1 cellular context compared by ENCODE assay signal in the genomic region with DNA sequence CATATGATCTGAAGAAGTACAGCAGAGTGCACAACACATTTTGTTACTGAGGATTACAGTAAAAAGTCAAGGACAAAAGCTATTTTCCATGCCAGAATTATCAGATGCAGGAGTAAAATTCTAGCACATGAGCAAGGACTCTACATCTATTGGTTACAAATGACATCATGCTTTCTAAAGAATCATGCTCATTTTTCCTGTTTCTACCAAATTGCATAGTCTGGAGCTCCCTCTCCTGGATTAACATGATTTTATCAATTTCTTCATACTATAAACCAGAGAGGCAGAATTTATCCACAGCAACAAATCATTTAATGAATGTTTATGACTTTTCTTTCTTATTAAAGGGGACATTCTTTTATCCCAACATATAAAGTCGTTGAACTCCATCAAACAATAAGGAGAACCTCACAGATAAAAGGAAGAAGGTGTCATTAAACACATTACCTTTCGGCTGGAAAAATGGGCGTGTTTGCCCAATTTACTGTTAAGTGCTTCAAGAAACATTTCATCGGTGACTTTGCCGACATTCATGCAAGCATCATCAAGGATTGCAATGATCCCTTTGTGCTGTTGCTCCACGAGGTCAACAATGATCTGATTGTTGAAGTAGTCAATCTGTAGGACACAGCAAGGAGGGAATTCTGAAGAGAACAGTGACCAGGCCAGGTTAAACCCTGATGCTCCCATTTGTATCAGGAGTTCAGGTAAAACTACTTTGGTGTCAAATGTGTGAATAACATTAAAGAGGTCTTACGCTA.
TF ChIP-seq lines count a peak whose summit lies in the region.

No MANE protein-coding gene starts in this region.

TF ChIP-seq in HepG2, 621 proteins besides CTCF, POLR2A, EP300 and RAD21 (continued from another document):
- TF ChIP-seq, protein P1, sequence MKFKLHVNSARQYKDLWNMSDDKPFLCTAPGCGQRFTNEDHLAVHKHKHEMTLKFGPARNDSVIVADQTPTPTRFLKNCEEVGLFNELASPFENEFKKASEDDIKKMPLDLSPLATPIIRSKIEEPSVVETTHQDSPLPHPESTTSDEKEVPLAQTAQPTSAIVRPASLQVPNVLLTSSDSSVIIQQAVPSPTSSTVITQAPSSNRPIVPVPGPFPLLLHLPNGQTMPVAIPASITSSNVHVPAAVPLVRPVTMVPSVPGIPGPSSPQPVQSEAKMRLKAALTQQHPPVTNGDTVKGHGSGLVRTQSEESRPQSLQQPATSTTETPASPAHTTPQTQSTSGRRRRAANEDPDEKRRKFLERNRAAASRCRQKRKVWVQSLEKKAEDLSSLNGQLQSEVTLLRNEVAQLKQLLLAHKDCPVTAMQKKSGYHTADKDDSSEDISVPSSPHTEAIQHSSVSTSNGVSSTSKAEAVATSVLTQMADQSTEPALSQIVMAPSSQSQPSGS (CRISPR knock-in tag; IDR thresholded peaks at IDR 0.05): peak; percentile 99
- TF ChIP-seq, protein P2, sequence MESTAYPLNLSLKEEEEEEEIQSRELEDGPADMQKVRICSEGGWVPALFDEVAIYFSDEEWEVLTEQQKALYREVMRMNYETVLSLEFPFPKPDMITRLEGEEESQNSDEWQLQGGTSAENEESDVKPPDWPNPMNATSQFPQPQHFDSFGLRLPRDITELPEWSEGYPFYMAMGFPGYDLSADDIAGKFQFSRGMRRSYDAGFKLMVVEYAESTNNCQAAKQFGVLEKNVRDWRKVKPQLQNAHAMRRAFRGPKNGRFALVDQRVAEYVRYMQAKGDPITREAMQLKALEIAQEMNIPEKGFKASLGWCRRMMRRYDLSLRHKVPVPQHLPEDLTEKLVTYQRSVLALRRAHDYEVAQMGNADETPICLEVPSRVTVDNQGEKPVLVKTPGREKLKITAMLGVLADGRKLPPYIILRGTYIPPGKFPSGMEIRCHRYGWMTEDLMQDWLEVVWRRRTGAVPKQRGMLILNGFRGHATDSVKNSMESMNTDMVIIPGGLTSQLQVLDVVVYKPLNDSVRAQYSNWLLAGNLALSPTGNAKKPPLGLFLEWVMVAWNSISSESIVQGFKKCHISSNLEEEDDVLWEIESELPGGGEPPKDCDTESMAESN (CRISPR knock-in tag; conservative IDR thresholded peaks at IDR 0.05): no peak
- TF ChIP-seq ETV5 (CRISPR knock-in tag; IDR thresholded peaks at IDR 0.05; ENCODE audit: borderline replicate concordance) (peak; percentile 29; the same call in 1 of the 2 replicates), RARG (CRISPR knock-in tag; IDR thresholded peaks at IDR 0.05; ENCODE audit: low read depth) (no peak), NFYC (CRISPR knock-in tag; IDR thresholded peaks at IDR 0.05) (peak; percentile 51; the same call in 1 of the 2 replicates), ZFP41 (CRISPR knock-in tag; IDR thresholded peaks at IDR 0.05; ENCODE audit: borderline replicate concordance) (no peak), NFE2 (CRISPR knock-in tag; IDR thresholded peaks at IDR 0.05) (no peak), ZFP36L2 (CRISPR knock-in tag; IDR thresholded peaks at IDR 0.05) (no peak), SMC3 (IDR thresholded peaks at IDR 0.05; ENCODE audit: low read length) (peak; percentile 69), ZNF121 (CRISPR knock-in tag; IDR thresholded peaks at IDR 0.05) (no peak), PPARG (CRISPR knock-in tag; conservative IDR thresholded peaks at IDR 0.05) (0 out of 2 replicates have a peak, but pooled peaks have one; percentile 22), BRCA1 (CRISPR knock-in tag; IDR thresholded peaks at IDR 0.05) (no peak), NFYB (CRISPR knock-in tag; IDR thresholded peaks at IDR 0.05) (peak; percentile 40; the same call in 1 of the 2 replicates), STAG1 (CRISPR knock-in tag; IDR thresholded peaks at IDR 0.05) (peak; percentile 79), TGIF2 (CRISPR knock-in tag; IDR thresholded peaks at IDR 0.05) (no peak), EHMT2 (IDR thresholded peaks at IDR 0.05; ENCODE audit: borderline replicate concordance, low read depth, low read length) (no peak), RXRB (CRISPR knock-in tag; IDR thresholded peaks at IDR 0.05; ENCODE audit: borderline replicate concordance) (peak; percentile 26; the same call in 1 of the 2 replicates), PLRG1 (conservative IDR thresholded peaks at IDR 0.05) (no peak), NCOA1 (CRISPR knock-in tag; IDR thresholded peaks at IDR 0.05) (no peak), CREB1 (IDR thresholded peaks at IDR 0.05) (0 out of 2 replicates have a peak, but pooled peaks have one; percentile 29), CREB1 (CRISPR knock-in tag; IDR thresholded peaks at IDR 0.05) (no peak), KAT8 (CRISPR knock-in tag; IDR thresholded peaks at IDR 0.05) (peak; percentile 37; the same call in 1 of the 2 replicates), TP53 (CRISPR knock-in tag; conservative IDR thresholded peaks at IDR 0.05) (no peak), PRMT3 (CRISPR knock-in tag; IDR thresholded peaks at IDR 0.05; ENCODE audit: borderline replicate concordance, low read depth) (no peak)
- TF ChIP-seq, protein P3, sequence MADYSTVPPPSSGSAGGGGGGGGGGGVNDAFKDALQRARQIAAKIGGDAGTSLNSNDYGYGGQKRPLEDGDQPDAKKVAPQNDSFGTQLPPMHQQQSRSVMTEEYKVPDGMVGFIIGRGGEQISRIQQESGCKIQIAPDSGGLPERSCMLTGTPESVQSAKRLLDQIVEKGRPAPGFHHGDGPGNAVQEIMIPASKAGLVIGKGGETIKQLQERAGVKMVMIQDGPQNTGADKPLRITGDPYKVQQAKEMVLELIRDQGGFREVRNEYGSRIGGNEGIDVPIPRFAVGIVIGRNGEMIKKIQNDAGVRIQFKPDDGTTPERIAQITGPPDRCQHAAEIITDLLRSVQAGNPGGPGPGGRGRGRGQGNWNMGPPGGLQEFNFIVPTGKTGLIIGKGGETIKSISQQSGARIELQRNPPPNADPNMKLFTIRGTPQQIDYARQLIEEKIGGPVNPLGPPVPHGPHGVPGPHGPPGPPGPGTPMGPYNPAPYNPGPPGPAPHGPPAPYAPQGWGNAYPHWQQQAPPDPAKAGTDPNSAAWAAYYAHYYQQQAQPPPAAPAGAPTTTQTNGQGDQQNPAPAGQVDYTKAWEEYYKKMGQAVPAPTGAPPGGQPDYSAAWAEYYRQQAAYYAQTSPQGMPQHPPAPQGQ (CRISPR knock-in tag; IDR thresholded peaks at IDR 0.05; ENCODE audit: borderline replicate concordance): no peak
- TF ChIP-seq, protein P4, sequence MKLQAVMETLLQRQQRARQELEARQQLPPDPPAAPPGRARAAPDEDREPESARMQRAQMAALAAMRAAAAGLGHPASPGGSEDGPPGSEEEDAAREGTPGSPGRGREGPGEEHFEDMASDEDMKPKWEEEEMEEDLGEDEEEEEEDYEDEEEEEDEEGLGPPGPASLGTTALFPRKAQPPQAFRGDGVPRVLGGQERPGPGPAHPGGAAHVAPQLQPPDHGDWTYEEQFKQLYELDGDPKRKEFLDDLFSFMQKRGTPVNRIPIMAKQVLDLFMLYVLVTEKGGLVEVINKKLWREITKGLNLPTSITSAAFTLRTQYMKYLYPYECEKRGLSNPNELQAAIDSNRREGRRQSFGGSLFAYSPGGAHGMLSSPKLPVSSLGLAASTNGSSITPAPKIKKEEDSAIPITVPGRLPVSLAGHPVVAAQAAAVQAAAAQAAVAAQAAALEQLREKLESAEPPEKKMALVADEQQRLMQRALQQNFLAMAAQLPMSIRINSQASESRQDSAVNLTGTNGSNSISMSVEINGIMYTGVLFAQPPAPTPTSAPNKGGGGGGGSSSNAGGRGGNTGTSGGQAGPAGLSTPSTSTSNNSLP (IDR thresholded peaks at IDR 0.05; ENCODE audit: low read depth, low read length): peak; percentile 88
- TF ChIP-seq, protein P5, sequence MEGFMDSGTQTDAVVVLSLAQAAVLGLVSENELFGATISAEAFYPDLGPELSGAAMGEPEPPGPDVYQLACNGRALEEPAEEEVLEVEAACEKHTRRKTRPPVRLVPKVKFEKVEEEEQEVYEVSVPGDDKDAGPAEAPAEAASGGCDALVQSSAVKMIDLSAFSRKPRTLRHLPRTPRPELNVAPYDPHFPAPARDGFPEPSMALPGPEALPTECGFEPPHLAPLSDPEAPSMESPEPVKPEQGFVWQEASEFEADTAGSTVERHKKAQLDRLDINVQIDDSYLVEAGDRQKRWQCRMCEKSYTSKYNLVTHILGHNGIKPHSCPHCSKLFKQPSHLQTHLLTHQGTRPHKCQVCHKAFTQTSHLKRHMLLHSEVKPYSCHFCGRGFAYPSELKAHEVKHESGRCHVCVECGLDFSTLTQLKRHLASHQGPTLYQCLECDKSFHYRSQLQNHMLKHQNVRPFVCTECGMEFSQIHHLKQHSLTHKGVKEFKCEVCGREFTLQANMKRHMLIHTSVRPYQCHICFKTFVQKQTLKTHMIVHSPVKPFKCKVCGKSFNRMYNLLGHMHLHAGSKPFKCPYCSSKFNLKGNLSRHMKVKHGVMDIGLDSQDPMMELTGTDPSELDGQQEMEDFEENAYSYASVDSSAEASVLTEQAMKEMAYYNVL (CRISPR knock-in tag; IDR thresholded peaks at IDR 0.05; ENCODE audit: borderline replicate concordance): no peak
- TF ChIP-seq, protein P6, sequence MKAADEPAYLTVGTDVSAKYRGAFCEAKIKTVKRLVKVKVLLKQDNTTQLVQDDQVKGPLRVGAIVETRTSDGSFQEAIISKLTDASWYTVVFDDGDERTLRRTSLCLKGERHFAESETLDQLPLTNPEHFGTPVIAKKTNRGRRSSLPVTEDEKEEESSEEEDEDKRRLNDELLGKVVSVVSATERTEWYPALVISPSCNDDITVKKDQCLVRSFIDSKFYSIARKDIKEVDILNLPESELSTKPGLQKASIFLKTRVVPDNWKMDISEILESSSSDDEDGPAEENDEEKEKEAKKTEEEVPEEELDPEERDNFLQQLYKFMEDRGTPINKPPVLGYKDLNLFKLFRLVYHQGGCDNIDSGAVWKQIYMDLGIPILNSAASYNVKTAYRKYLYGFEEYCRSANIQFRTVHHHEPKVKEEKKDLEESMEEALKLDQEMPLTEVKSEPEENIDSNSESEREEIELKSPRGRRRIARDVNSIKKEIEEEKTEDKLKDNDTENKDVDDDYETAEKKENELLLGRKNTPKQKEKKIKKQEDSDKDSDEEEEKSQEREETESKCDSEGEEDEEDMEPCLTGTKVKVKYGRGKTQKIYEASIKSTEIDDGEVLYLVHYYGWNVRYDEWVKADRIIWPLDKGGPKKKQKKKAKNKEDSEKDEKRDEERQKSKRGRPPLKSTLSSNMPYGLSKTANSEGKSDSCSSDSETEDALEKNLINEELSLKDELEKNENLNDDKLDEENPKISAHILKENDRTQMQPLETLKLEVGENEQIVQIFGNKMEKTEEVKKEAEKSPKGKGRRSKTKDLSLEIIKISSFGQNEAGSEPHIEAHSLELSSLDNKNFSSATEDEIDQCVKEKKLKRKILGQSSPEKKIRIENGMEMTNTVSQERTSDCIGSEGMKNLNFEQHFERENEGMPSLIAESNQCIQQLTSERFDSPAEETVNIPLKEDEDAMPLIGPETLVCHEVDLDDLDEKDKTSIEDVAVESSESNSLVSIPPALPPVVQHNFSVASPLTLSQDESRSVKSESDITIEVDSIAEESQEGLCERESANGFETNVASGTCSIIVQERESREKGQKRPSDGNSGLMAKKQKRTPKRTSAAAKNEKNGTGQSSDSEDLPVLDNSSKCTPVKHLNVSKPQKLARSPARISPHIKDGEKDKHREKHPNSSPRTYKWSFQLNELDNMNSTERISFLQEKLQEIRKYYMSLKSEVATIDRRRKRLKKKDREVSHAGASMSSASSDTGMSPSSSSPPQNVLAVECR (CRISPR knock-in tag; IDR thresholded peaks at IDR 0.05; ENCODE audit: borderline replicate concordance): no peak
- TF ChIP-seq, protein P7, sequence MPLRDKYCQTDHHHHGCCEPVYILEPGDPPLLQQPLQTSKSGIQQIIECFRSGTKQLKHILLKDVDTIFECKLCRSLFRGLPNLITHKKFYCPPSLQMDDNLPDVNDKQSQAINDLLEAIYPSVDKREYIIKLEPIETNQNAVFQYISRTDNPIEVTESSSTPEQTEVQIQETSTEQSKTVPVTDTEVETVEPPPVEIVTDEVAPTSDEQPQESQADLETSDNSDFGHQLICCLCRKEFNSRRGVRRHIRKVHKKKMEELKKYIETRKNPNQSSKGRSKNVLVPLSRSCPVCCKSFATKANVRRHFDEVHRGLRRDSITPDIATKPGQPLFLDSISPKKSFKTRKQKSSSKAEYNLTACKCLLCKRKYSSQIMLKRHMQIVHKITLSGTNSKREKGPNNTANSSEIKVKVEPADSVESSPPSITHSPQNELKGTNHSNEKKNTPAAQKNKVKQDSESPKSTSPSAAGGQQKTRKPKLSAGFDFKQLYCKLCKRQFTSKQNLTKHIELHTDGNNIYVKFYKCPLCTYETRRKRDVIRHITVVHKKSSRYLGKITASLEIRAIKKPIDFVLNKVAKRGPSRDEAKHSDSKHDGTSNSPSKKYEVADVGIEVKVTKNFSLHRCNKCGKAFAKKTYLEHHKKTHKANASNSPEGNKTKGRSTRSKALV (CRISPR knock-in tag; IDR thresholded peaks at IDR 0.05): no peak
